8 cellular contexts compared by ENCODE assay signal in the genomic region with DNA sequence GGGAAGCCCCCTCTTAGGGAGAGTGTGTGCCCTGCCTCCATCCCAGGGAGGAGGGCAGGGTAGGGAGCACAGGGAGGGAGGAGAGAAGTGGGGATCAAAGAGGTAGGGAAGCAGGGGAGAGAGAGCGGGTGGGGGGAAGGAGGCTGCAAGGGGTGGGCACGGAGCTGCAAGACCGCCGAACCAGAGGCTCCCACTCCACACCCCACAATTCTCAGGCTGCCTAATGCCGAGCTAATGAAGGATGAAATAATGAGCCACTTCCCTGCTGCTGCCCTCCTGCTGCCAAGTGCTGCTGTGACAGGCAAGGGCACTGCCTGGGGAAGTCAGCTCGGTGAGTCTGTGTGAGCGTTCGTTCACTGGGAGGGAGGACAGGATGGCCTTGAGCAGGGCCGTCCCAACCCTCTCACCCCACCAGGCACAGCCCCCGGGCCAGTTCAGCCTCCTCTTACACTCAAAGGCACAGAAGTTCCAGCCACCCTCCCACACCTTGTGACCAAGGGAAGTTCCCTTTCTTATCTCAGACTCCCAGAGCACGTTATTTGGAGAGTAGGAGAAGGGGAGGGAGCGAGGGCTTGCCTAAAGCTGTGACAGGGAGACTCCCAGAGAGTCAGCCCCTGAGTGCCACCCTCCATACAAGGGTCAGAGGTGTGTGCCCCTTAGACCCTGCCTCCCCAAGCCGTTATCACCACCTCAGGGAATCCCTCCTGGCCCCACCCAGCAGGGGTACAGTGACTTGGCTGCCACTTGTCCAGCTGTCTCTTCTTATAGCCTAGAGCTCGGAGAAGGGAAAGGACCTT. TPM values are rescaled to one million over a fixed set of nuclear protein-coding genes. Genes with fewer than 3 reads are reported as not detected.
DNase-seq lines count a peak whose midpoint lies in the region; ATAC-seq, FAIRE-seq and TF ChIP-seq lines count a peak whose summit lies in the region.

No MANE protein-coding gene starts in this region.

- DNase-seq in BJ (ENCODE audit: low read depth), result no peak
- peak; percentile 25 for DNase-seq in adipocyte (ENCODE audit: low read depth)
- no peak for DNase-seq in kidney
- no peak for DNase-seq in colonic mucosa
- no peak for DNase-seq in amniotic stem cell (lab: John Stamatoyannopoulos, UW)
- DNase-seq in globus pallidus (ENCODE audit: low spot score), result no peak
- DNase-seq in NCI-H2196 (lab: John Stamatoyannopoulos, UW; ENCODE audit: unreplicated experiment), result no peak

- H3K9me3 ChIP-seq in adipocyte (ENCODE audit: control insufficient read depth, low read length) (no peaks in the 10 kb centered on the region), kidney (ENCODE audit: control insufficient read depth in 1 of 2, low read length in 2 of 2) (no peaks in the 10 kb centered on the region), colonic mucosa (no peaks in the 10 kb centered on the region)

- peak; percentile 37 for ATAC-seq in HG02610 (IDR thresholded peaks at IDR 0.05; ENCODE audit: unreplicated experiment)

- H3K27ac ChIP-seq in kidney (ENCODE audit: low read depth in 2 of 2, low read length in 2 of 2) (no peak overlapping the region), colonic mucosa (no peak overlapping the region)

- CTCF ChIA-PET in BJ (lab: Yijun Ruan, JAX), result interaction anchor here (0.6 to 4.1 kb wide), 5 partner anchors 11 to 773 kb away, joined by 3 to 23 read pairs (median 5); partner anchors contain the start of gene GLYCTK

- POLR2A ChIA-PET in BJ (lab: Charles Lee), result no interaction called here

- TF ChIP-seq CTCF in BJ (IDR thresholded peaks at IDR 0.05; ENCODE audit: insufficient read depth, low read depth, low read length) (peak; percentile 41), kidney (IDR thresholded peaks at IDR 0.05; ENCODE audit: borderline replicate concordance, extremely low read depth, insufficient read depth) (peak; percentile 20), colonic mucosa (IDR thresholded peaks at IDR 0.05) (no peak)

- H3K9ac ChIP-seq in adipocyte (ENCODE audit: low read length) (peak overlapping the region; percentile 48), kidney (ENCODE audit: low read length in 2 of 2) (no peak overlapping the region), colonic mucosa (ENCODE audit: low read depth in 2 of 2, low read length in 2 of 2) (no peak overlapping the region)

- intact Hi-C loops in kidney (cut with DNase I), result no loop called here
- intact Hi-C loops in colonic mucosa (cut with DNase I), result no loop called here

- FAIRE-seq in kidney (lab: Jason Lieb, UNC), result no peak

- H3K36me3 ChIP-seq in BJ (ENCODE audit: control insufficient read depth, insufficient read depth, low read length) (no peaks in the 10 kb centered on the region), adipocyte (ENCODE audit: control insufficient read depth, insufficient read depth, low read length, severe bottlenecking) (no peaks in the 10 kb centered on the region), kidney (ENCODE audit: control insufficient read depth in 1 of 2, insufficient read depth in 2 of 2, low read length in 2 of 2) (no peaks in the 10 kb centered on the region), colonic mucosa (no peaks in the 10 kb centered on the region)

- H3K4me3 ChIP-seq in BJ (ENCODE audit: low read depth, low read length), result no peak overlapping the region
- H3K4me3 ChIP-seq in adipocyte (ENCODE audit: low read length), result no peak overlapping the region
- no peak overlapping the region for H3K4me3 ChIP-seq in kidney (ENCODE audit: low read length in 2 of 2)
- no peak overlapping the region for H3K4me3 ChIP-seq in colonic mucosa

- peaks cover 17% of the 10 kb centered on the region for H3K4me1 ChIP-seq in adipocyte (ENCODE audit: control insufficient read depth, insufficient read depth, low read length)
- H3K4me1 ChIP-seq in kidney (ENCODE audit: control insufficient read depth in 1 of 2, insufficient read depth in 1 of 2, low read depth in 1 of 2, low read length in 2 of 2), result peaks cover 0 to 7% of the 10 kb centered on the region in 2 donors
- H3K4me1 ChIP-seq in colonic mucosa, result peaks cover 2% of the 10 kb centered on the region

- H3K27me3 ChIP-seq in BJ (ENCODE audit: control insufficient read depth, insufficient read depth, low read length), result no peaks in the 10 kb centered on the region
- peaks cover 4% of the 10 kb centered on the region for H3K27me3 ChIP-seq in adipocyte (replicated peaks; ENCODE audit: control insufficient read depth, insufficient read depth, low read length)
- H3K27me3 ChIP-seq in colonic mucosa, result no peaks in the 10 kb centered on the region

RNA-seq across cellular contexts. Expression of gene GLYCTK, which starts 12.4 kb away (rescaled TPM):
- polyA plus RNA-seq in BJ (2011; rRNA removed) (4.6 and 7.8 TPM in 2 replicates), kidney (ENCODE audit: insufficient read depth, low read depth, low replicate concordance) (50.2 TPM)
- 4.6 and 10.3 TPM in 2 replicates for polyA minus RNA-seq in BJ (2011; rRNA and poly(A)+ RNA removed)
- total RNA-seq in kidney (30.7 TPM), colonic mucosa (10 to 100 TPM; 45.2 to 63.2 TPM)

RNA-seq across cellular contexts. Expression of gene DNAH1, which starts 16.1 kb away (rescaled TPM):
- 2.7 and 4.8 TPM in 2 replicates for polyA plus RNA-seq in BJ (2011; rRNA removed)
- 5.8 and 6.6 TPM in 2 replicates for polyA minus RNA-seq in BJ (2011; rRNA and poly(A)+ RNA removed)
- total RNA-seq in kidney, result 12.1 TPM
- polyA plus RNA-seq in kidney (ENCODE audit: insufficient read depth, low read depth, low replicate concordance), result 1.7 TPM
- 1 to 10 TPM; 7.0 to 9.1 TPM for total RNA-seq in colonic mucosa

RNA-seq across cellular contexts. Expression of gene WDR82, which starts 21.6 kb away (rescaled TPM):
- polyA plus RNA-seq in BJ (2011; rRNA removed) (42.3 and 62.8 TPM in 2 replicates), kidney (ENCODE audit: insufficient read depth, low read depth, low replicate concordance) (20.9 TPM)
- 40.4 and 42.9 TPM in 2 replicates for polyA minus RNA-seq in BJ (2011; rRNA and poly(A)+ RNA removed)
- total RNA-seq in kidney (75.8 TPM), colonic mucosa (10 to 100 TPM; 65.7 to 67.0 TPM)

RNA-seq across cellular contexts. Expression of gene PPM1M, which starts 54.5 kb away (rescaled TPM):
- polyA plus RNA-seq in BJ (2011; rRNA removed), result 38.5 and 52.2 TPM in 2 replicates
- 23.4 and 43.6 TPM in 2 replicates for polyA minus RNA-seq in BJ (2011; rRNA and poly(A)+ RNA removed)
- total RNA-seq in kidney, result 32.5 TPM
- polyA plus RNA-seq in kidney (ENCODE audit: insufficient read depth, low read depth, low replicate concordance), result 23.2 TPM
- 1 to 10 TPM; 5.4 to 8.1 TPM for total RNA-seq in colonic mucosa
